In genomic region chr5:136084698-136085097, GRCh38 we compare ENCODE assay signal across 22 cellular contexts. TPM values are rescaled to one million over a fixed set of nuclear protein-coding genes. Genes with fewer than 3 reads are reported as not detected.
A peak's percentile ranks its signal among the peaks of the same experiment; 100 is the strongest.
DNase-seq lines count a peak whose midpoint lies in the region; ATAC-seq and TF ChIP-seq lines count a peak whose summit lies in the region.
"Had no signal": no experiment of that assay in that cellular context is flagged by ENCODE, and none has a peak within 500 bp of the region (broad histone marks: within the 10 kb centered on the region; RNA-seq: fewer than 3 reads in every experiment).

No MANE protein-coding gene starts in this region.

- H3K27me3 Mint-ChIP-seq in T-cell: peaks cover 8 to 20% of the 10 kb centered on the region in 2 donors

- H3K4me3 Mint-ChIP-seq in T-cell: no peak overlapping the region
- H3K4me3 Mint-ChIP-seq: activated CD4-positive, alpha-beta T cell treated with anti-CD3 and anti-CD28 coated beads, Interleukin-2, amount 10 ng/mL, durations not matched to agents 24 days and 14 days; activated T-cell treated with anti-CD3 and anti-CD28 coated beads, Interleukin-2, amount 50 U/mL, for 4 hours; CD4-positive, alpha-beta T cell; natural killer cell; stimulated activated naive CD8-positive, alpha-beta T cell treated with anti-CD3 and anti-CD28 coated beads, Interleukin-15, Interleukin-2, amounts not matched to agents 100 ng/mL and 50 ng/mL, for 24 hours; T-helper 1 cell treated with Interleukin-12 subunit alpha and Interleukin-12 subunit beta and Interleukin-4 antibody, amounts not matched to agents 30 μg/mL and 1 μg/mL, for 36 hours had no signal

- H3K36me3 Mint-ChIP-seq in T-cell: no peaks in the 10 kb centered on the region
- H3K36me3 Mint-ChIP-seq: natural killer cell had no signal

- peaks cover 7 to 11% (median 9%) of the 10 kb centered on the region in 3 donors for H3K4me1 Mint-ChIP-seq in T-cell

- H3K27ac Mint-ChIP-seq in T-cell: no peak overlapping the region
- H3K27ac Mint-ChIP-seq: activated CD4-positive, alpha-beta T cell treated with anti-CD3 and anti-CD28 coated beads, Interleukin-2, amount 10 ng/mL, durations not matched to agents 24 days and 14 days; CD4-positive, alpha-beta T cell; natural killer cell; stimulated activated naive CD8-positive, alpha-beta T cell treated with anti-CD3 and anti-CD28 coated beads, Interleukin-15, Interleukin-2, amounts not matched to agents 100 ng/mL and 50 ng/mL, for 24 hours; T-helper 1 cell treated with Interleukin-12 subunit alpha and Interleukin-12 subunit beta and Interleukin-4 antibody, amounts not matched to agents 30 μg/mL and 1 μg/mL, for 36 hours had no signal

- H3K9me3 Mint-ChIP-seq in T-cell: no peaks in the 10 kb centered on the region
- H3K9me3 Mint-ChIP-seq: activated CD4-positive, alpha-beta T cell treated with anti-CD3 and anti-CD28 coated beads, Interleukin-2, amount 10 ng/mL, durations not matched to agents 24 days and 14 days; activated T-cell treated with anti-CD3 and anti-CD28 coated beads, Interleukin-2, amount 50 U/mL, for 4 hours; CD4-positive, alpha-beta T cell; natural killer cell; stimulated activated naive CD8-positive, alpha-beta T cell treated with anti-CD3 and anti-CD28 coated beads, Interleukin-15, Interleukin-2, amounts not matched to agents 100 ng/mL and 50 ng/mL, for 24 hours; T-helper 1 cell treated with Interleukin-12 subunit alpha and Interleukin-12 subunit beta and Interleukin-4 antibody, amounts not matched to agents 30 μg/mL and 1 μg/mL, for 36 hours had no signal

- no peak for TF ChIP-seq CTCF in fibroblast of pulmonary artery (IDR thresholded peaks at IDR 0.05; ENCODE audit: low read length, missing control alignments)

- no peak overlapping the region for H3K4me3 ChIP-seq in MG63
- no peak overlapping the region for H3K4me3 ChIP-seq in fibroblast of pulmonary artery (replicated peaks; ENCODE audit: low read depth, low read length)
- H3K4me3 ChIP-seq: breast epithelium, upper lobe of left lung had no signal

- ATAC-seq in T-cell (replicated peaks in 1 of 4) (no peak), GM21447 (IDR thresholded peaks at IDR 0.05; ENCODE audit: unreplicated experiment) (no peak)
- ATAC-seq: activated T-cell treated with anti-CD3 and anti-CD28 coated beads, Interleukin-2, amount 50 U/mL, for 4 hours; natural killer cell; sciatic nerve had no signal

- H3K36me3 ChIP-seq in MG63: no peaks in the 10 kb centered on the region
- H3K36me3 ChIP-seq: breast epithelium, upper lobe of left lung had no signal

- POLR2A ChIA-PET in T-cell (lab: Charles Lee): no interaction called here

- no peaks in the 10 kb centered on the region for H3K27me3 ChIP-seq in MG63
- H3K27me3 ChIP-seq: breast epithelium, upper lobe of left lung had no signal

- DNase-seq in MG63: peak; percentile 68
- peak; percentile 84 for DNase-seq in NCI-H2029 (lab: John Stamatoyannopoulos, UW)
- peak; percentile 29 for DNase-seq in fibroblast of pulmonary artery (ENCODE audit: low read depth)
- DNase-seq in pons (ENCODE audit: low spot score): peak; percentile 9
- DNase-seq in T-cell: no peak
- no peak for DNase-seq in stimulated activated naive CD4-positive, alpha-beta T cell treated with Interleukin-2 at 50 U/mL for 16 hours (lab: John Stamatoyannopoulos, UW)
- no peak for DNase-seq in glomerular visceral epithelial cell (ENCODE audit: extremely low spot score)
- DNase-seq: activated CD4-positive, alpha-beta T cell treated with anti-CD3 and anti-CD28 coated beads, Interleukin-2, amount 10 ng/mL, durations not matched to agents 24 days and 14 days; activated T-cell treated with anti-CD3 and anti-CD28 coated beads, Interleukin-2, amount 50 U/mL, for 4 hours; CD4-positive, alpha-beta T cell; cortex of kidney; midbrain; natural killer cell; NCI-H2081 treated with DMSO at 0.1 percent for 48 hours; NCI-H526; stimulated activated CD4-positive, alpha-beta T cell treated with anti-CD3 and anti-CD28 coated beads, Interleukin-15, amount 100 ng/mL, for 24 hours; upper lobe of left lung had no signal

- CTCF ChIA-PET in T-cell (lab: Charles Lee): interaction anchor here in 1 of 2 donors (0.6 kb wide), 1 partner anchor 58 kb away, joined by 5 read pairs; no protein-coding TSS in a partner anchor

- H3K9me3 ChIP-seq in MG63: no peaks in the 10 kb centered on the region
- H3K9me3 ChIP-seq: breast epithelium, upper lobe of left lung had no signal

RNA-seq across cellular contexts. Expression of gene SMAD5, which starts 47.9 kb away (rescaled TPM):
- 46.4 and 78.3 TPM in 2 replicates for total RNA-seq in MG63 (2014; rRNA removed; shearing (Covaris generic); ENCODE audit: low replicate concordance)
- 10 to 100 TPM in 3 of 5 donors, 1 to 10 TPM in 2; 8.7 to 24.2 (median 18.4) TPM for total RNA-seq in T-cell

RNA-seq across cellular contexts. Expression of gene TGFBI, which starts 55.9 kb away (rescaled TPM):
- total RNA-seq in MG63 (2014; rRNA removed; shearing (Covaris generic); ENCODE audit: low replicate concordance): 2,057 and 2,194 TPM in 2 replicates
- 1 to 10 TPM; 1.9 to 5.1 (median 2.9) TPM for total RNA-seq in T-cell
- total RNA-seq: activated CD4-positive, alpha-beta T cell treated with anti-CD3 and anti-CD28 coated beads, Interleukin-2, amount 10 ng/mL, durations not matched to agents 24 days and 14 days had no signal

Comparison
In these comparisons a context has a peak if more than half of its experiments do, and no peak if none do; other contexts are left out.
1. DNase-seq: peak in MG63 (single experiment), NCI-H2029 (single experiment), fibroblast of pulmonary artery (single experiment) and pons (single experiment); none in T-cell (0 of 34), stimulated activated naive CD4-positive, alpha-beta T cell treated with Interleukin-2 at 50 U/mL for 16 hours (single experiment) and glomerular visceral epithelial cell (single experiment).
2. RNA of gene TGFBI, which starts 55.9 kb away (total RNA-seq): 2,057 to 2,194 TPM in MG63; 1.9 to 5.1 TPM in T-cell; every median in the first group is over 100 times any median in the second.